ENCODE assay signal across 13 cellular contexts in genomic region chr13:45826741-45827140, GRCh38. TPM values are rescaled to one million over a fixed set of nuclear protein-coding genes. Genes with fewer than 3 reads are reported as not detected.
DNase-seq lines count a peak whose midpoint lies in the region; ATAC-seq and TF ChIP-seq lines count a peak whose summit lies in the region.
"Had no signal": no experiment of that assay in that cellular context is flagged by ENCODE, and none has a peak within 500 bp of the region (broad histone marks: within the 10 kb centered on the region; RNA-seq: fewer than 3 reads in every experiment).

No MANE protein-coding gene starts in this region.

- peak overlapping the region; percentile 26 for H2AFZ ChIP-seq in neural progenitor cell (replicated peaks)

- H3K36me3 Mint-ChIP-seq in neural progenitor cell: no peaks in the 10 kb centered on the region
- H3K36me3 Mint-ChIP-seq: natural killer cell treated with Interleukin-12 subunit alpha and Interleukin-12 subunit beta and Interleukin-15 and Interleukin-18, amount 100 ng/mL, for 72 hours had no signal

- H3K4me1 Mint-ChIP-seq in neural progenitor cell: peaks cover 38% of the 10 kb centered on the region
- H3K4me1 Mint-ChIP-seq: activated CD4-positive, alpha-beta memory T cell treated with anti-CD3 and anti-CD28 coated beads, Interleukin-2, amount 10 ng/mL, durations not matched to agents 7 days and 5 days; T-helper 17 cell had no signal

- H3K4me3 ChIP-seq in neural progenitor cell: no peak overlapping the region
- H3K4me3 ChIP-seq: Peyer's patch had no signal

- no peak for TF ChIP-seq CTCF in neural progenitor cell (IDR thresholded peaks at IDR 0.05)

- no peaks in the 10 kb centered on the region for H3K27me3 Mint-ChIP-seq in neural progenitor cell (ENCODE audit: insufficient read depth, low read depth)
- H3K27me3 Mint-ChIP-seq: activated CD4-positive, alpha-beta memory T cell treated with anti-CD3 and anti-CD28 coated beads, Interleukin-2, amount 10 ng/mL, durations not matched to agents 7 days and 5 days had no signal

- H3K9me3 Mint-ChIP-seq in neural progenitor cell: no peaks in the 10 kb centered on the region
- H3K9me3 Mint-ChIP-seq: activated CD4-positive, alpha-beta memory T cell treated with anti-CD3 and anti-CD28 coated beads, Interleukin-2, amount 10 ng/mL, durations not matched to agents 7 days and 5 days; natural killer cell treated with Interleukin-12 subunit alpha and Interleukin-12 subunit beta and Interleukin-15 and Interleukin-18, amount 100 ng/mL, for 72 hours had no signal

- no peak overlapping the region for H3K27ac ChIP-seq in neural progenitor cell
- H3K27ac ChIP-seq: Peyer's patch had no signal

- H3K4me1 ChIP-seq in neural progenitor cell: no peaks in the 10 kb centered on the region
- H3K4me1 ChIP-seq: Caco-2, Peyer's patch had no signal

- no peaks in the 10 kb centered on the region for H4K20me1 ChIP-seq in neural progenitor cell (ENCODE audit: low read depth)

- no peaks in the 10 kb centered on the region for H3K9me3 ChIP-seq in neural progenitor cell (ENCODE audit: low read depth)
- H3K9me3 ChIP-seq: Caco-2, Peyer's patch had no signal

- no peaks in the 10 kb centered on the region for H3K79me2 ChIP-seq in neural progenitor cell (ENCODE audit: low read depth)

- H3K4me3 Mint-ChIP-seq in neural progenitor cell: no peak overlapping the region
- H3K4me3 Mint-ChIP-seq: activated CD4-positive, alpha-beta memory T cell treated with anti-CD3 and anti-CD28 coated beads, Interleukin-2, amount 10 ng/mL, durations not matched to agents 7 days and 5 days; natural killer cell treated with Interleukin-12 subunit alpha and Interleukin-12 subunit beta and Interleukin-15 and Interleukin-18, amount 100 ng/mL, for 72 hours; T-helper 17 cell had no signal

- DNase-seq in NCI-H187 treated with DMSO at 0.1 percent for 48 hours (lab: John Stamatoyannopoulos, UW) (peak; percentile 16), neural progenitor cell (ENCODE audit: low spot score) (no peak), mesenteric fat pad (ENCODE audit: low spot score) (no peak), midbrain (lab: John Stamatoyannopoulos, UW) (no peak)
- DNase-seq in activated naive CD4-positive, alpha-beta T cell treated with Interleukin-2 at 50 U/mL for 16 hours: no peak
- DNase-seq: activated CD4-positive, alpha-beta memory T cell treated with anti-CD3 and anti-CD28 coated beads, Interleukin-2, amount 10 ng/mL, durations not matched to agents 7 days and 5 days; Caco-2; NCI-H2171; Peyer's patch; T-helper 17 cell had no signal

- no peaks in the 10 kb centered on the region for H3F3A ChIP-seq in neural progenitor cell (ENCODE audit: low read depth)

- H3K4me2 ChIP-seq in neural progenitor cell: no peak overlapping the region

- H3K27ac Mint-ChIP-seq in neural progenitor cell: no peak overlapping the region
- H3K27ac Mint-ChIP-seq: activated CD4-positive, alpha-beta memory T cell treated with anti-CD3 and anti-CD28 coated beads, Interleukin-2, amount 10 ng/mL, durations not matched to agents 7 days and 5 days; natural killer cell treated with Interleukin-12 subunit alpha and Interleukin-12 subunit beta and Interleukin-15 and Interleukin-18, amount 100 ng/mL, for 72 hours; T-helper 17 cell had no signal

- no peak overlapping the region for H3K9ac ChIP-seq in neural progenitor cell

- peak; percentile 70 for ATAC-seq in GM19023 (IDR thresholded peaks at IDR 0.05; ENCODE audit: unreplicated experiment)
- ATAC-seq in HG02798 (IDR thresholded peaks at IDR 0.05; ENCODE audit: poor library complexity, unreplicated experiment): peak; percentile 84
- ATAC-seq: T-helper 17 cell had no signal

- no peaks in the 10 kb centered on the region for H3K36me3 ChIP-seq in neural progenitor cell
- H3K36me3 ChIP-seq: Peyer's patch had no signal

- no peaks in the 10 kb centered on the region for H3K27me3 ChIP-seq in neural progenitor cell
- H3K27me3 ChIP-seq: Peyer's patch had no signal

RNA-seq across cellular contexts. Expression of gene SIAH3, which starts 24.8 kb away (rescaled TPM):
- total RNA-seq in neural progenitor cell (ENCODE audit: low replicate concordance) (not detected in 2 replicates), mesenteric fat pad (not detected)
- total RNA-seq: Caco-2; natural killer cell treated with Interleukin-12 subunit alpha and Interleukin-12 subunit beta and Interleukin-15 and Interleukin-18, amount 100 ng/mL, for 72 hours; Peyer's patch had no signal
